Comparison of ENCODE assay signal across 8 cellular contexts in the genomic region with DNA sequence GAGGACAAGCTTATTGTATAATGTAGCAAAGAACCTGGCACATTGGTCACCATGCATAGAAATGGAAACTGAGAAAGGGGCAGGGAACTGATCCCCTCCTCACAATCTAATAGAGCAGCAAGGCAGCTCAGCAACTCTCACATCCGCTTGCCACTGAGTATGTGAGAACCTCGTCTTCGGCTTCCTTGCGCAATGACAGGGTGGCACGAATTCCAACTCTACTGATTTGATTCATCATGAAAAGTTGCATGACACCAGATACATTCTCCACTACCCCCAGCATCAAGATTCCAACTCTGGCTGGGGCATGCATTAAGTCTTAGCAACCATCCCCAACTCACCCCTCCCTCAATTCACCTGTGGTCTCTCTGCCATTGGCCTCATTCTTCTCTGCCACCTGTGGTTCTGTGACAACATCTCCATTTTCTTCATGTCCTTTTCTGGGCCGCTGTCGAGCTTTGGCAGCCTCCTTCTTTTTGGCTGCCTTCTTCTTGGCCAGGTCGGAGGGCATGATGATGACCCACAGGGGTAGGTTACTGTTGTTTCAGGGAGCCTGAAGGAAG. TPM values are rescaled to one million over a fixed set of nuclear protein-coding genes. Genes with fewer than 3 reads are reported as not detected.
A peak's percentile ranks its signal among the peaks of the same experiment; 100 is the strongest.
DNase-seq lines count a peak whose midpoint lies in the region; ATAC-seq and TF ChIP-seq lines count a peak whose summit lies in the region.

No MANE protein-coding gene starts in this region.

- H3K4me3 ChIP-seq in HL-60 (replicated peaks; ENCODE audit: insufficient read depth, low read length) (peak overlapping the region; percentile 86), WERI-Rb-1 (ENCODE audit: low read depth, low read length) (peak overlapping the region; percentile 78), iPS DF 6.9 (ENCODE audit: low read length) (peak overlapping the region; percentile 89; the same call in 1 of the 2 replicates)

- peak overlapping the region; percentile 91 for H3K27ac Mint-ChIP-seq in stimulated activated memory B cell treated with anti-CD40 and anti-IgM and Interleukin-4, amounts not matched to agents 10 μg/mL and 1 μg/mL and 100 μg/mL, for 72 hours

- no peaks in the 10 kb centered on the region for H3K27me3 Mint-ChIP-seq in stimulated activated memory B cell treated with anti-CD40 and anti-IgM and Interleukin-4, amounts not matched to agents 10 μg/mL and 1 μg/mL and 100 μg/mL, for 72 hours

- H3K36me3 Mint-ChIP-seq in stimulated activated memory B cell treated with anti-CD40 and anti-IgM and Interleukin-4, amounts not matched to agents 10 μg/mL and 1 μg/mL and 100 μg/mL, for 72 hours: peaks cover 34% of the 10 kb centered on the region

- ATAC-seq in stimulated activated memory B cell treated with anti-CD40 and anti-IgM and Interleukin-4, amounts not matched to agents 10 μg/mL and 1 μg/mL and 100 μg/mL, for 72 hours: no peak

- no peaks in the 10 kb centered on the region for H3K9me3 ChIP-seq in WERI-Rb-1 (ENCODE audit: severe bottlenecking)
- H3K9me3 ChIP-seq in iPS DF 6.9 (ENCODE audit: control insufficient read depth, insufficient read depth, low read length): no peaks in the 10 kb centered on the region

- DNase-seq in HL-60 (ENCODE audit: low read depth in 1 of 2, low spot score in 1 of 2): peak; percentile 55 to 56
- DNase-seq in WERI-Rb-1: no peak
- DNase-seq in iPS DF 6.9 (ENCODE audit: low read depth, low spot score): no peak
- no peak for DNase-seq in NCI-H748 treated with DMSO at 0.1 percent for 48 hours (lab: John Stamatoyannopoulos, UW)
- DNase-seq in ureter (ENCODE audit: low spot score): no peak
- DNase-seq in stimulated activated CD4-positive, alpha-beta T cell treated with anti-CD3 and anti-CD28 coated beads, Interleukin-4, amount 100 ng/mL, for 24 hours: no peak
- DNase-seq in NK-92 treated with Interleukin-12 subunit alpha and Interleukin-12 subunit beta, amount 100 ng/mL, for 24 hours (lab: John Stamatoyannopoulos, UW): no peak

- no CpG with 5 or more reads among the region's 8 CpGs for WGBS in iPS DF 6.9 (ENCODE audit: insufficient coverage, insufficient read length)

- peaks cover 33% of the 10 kb centered on the region for H3K4me1 Mint-ChIP-seq in stimulated activated memory B cell treated with anti-CD40 and anti-IgM and Interleukin-4, amounts not matched to agents 10 μg/mL and 1 μg/mL and 100 μg/mL, for 72 hours

- no peak for TF ChIP-seq CTCF in HL-60 (IDR thresholded peaks at IDR 0.05; ENCODE audit: insufficient read depth, low read length)
- no peak for TF ChIP-seq CTCF in WERI-Rb-1 (IDR thresholded peaks at IDR 0.05; ENCODE audit: low read depth, low read length)

- H3K27ac ChIP-seq in HL-60 (replicated peaks): no peak overlapping the region
- H3K27ac ChIP-seq in WERI-Rb-1: no peak overlapping the region; the same call in 1 of the 2 replicates
- H3K27ac ChIP-seq in iPS DF 6.9 (ENCODE audit: low read length): no peak overlapping the region

- no peaks in the 10 kb centered on the region for H3K4me1 ChIP-seq in iPS DF 6.9 (ENCODE audit: control insufficient read depth, insufficient read depth, low read length)

- peak overlapping the region; percentile 96 for H3K4me3 Mint-ChIP-seq in stimulated activated memory B cell treated with anti-CD40 and anti-IgM and Interleukin-4, amounts not matched to agents 10 μg/mL and 1 μg/mL and 100 μg/mL, for 72 hours

- no peaks in the 10 kb centered on the region for H3K9me3 Mint-ChIP-seq in stimulated activated memory B cell treated with anti-CD40 and anti-IgM and Interleukin-4, amounts not matched to agents 10 μg/mL and 1 μg/mL and 100 μg/mL, for 72 hours

- peaks cover 42% of the 10 kb centered on the region for H3K36me3 ChIP-seq in WERI-Rb-1
- H3K36me3 ChIP-seq in iPS DF 6.9 (ENCODE audit: control insufficient read depth, insufficient read depth, low read length): peaks cover 20% of the 10 kb centered on the region; the same call in 1 of the 2 replicates

- H3K27me3 ChIP-seq in HL-60 (ENCODE audit: insufficient read depth, poor library complexity, severe bottlenecking) (no peaks in the 10 kb centered on the region), WERI-Rb-1 (ENCODE audit: insufficient read depth, low read depth, severe bottlenecking) (no peaks in the 10 kb centered on the region), iPS DF 6.9 (ENCODE audit: control insufficient read depth, insufficient read depth, low read length) (no peaks in the 10 kb centered on the region)

RNA-seq across cellular contexts. Expression of a gene that starts 1.0 kb away (rescaled TPM):
- total RNA-seq in ureter: 33.9 TPM

RNA-seq across cellular contexts. Expression of a gene that starts 6.3 kb away (rescaled TPM):
- 43.0 TPM for total RNA-seq in ureter

RNA-seq across cellular contexts. Expression of a gene that starts 15.7 kb away (rescaled TPM):
- not detected for total RNA-seq in ureter

RNA-seq across cellular contexts. Expression of a gene that starts 22.5 kb away (rescaled TPM):
- total RNA-seq in ureter: 67.4 TPM

RNA-seq across cellular contexts. Expression of a gene that starts 39.0 kb away (rescaled TPM):
- not detected for total RNA-seq in ureter

Comparison
In these comparisons a context has a peak if more than half of its experiments do, and no peak if none do; other contexts are left out.
1. DNase-seq: peak in HL-60 (2 of 2); none in WERI-Rb-1 (single experiment), iPS DF 6.9 (single experiment), NCI-H748 treated with DMSO at 0.1 percent for 48 hours (single experiment), ureter (single experiment), stimulated activated CD4-positive, alpha-beta T cell treated with anti-CD3 and anti-CD28 coated beads, Interleukin-4, amount 100 ng/mL, for 24 hours (single experiment) and NK-92 treated with Interleukin-12 subunit alpha and Interleukin-12 subunit beta, amount 100 ng/mL, for 24 hours (single experiment).
2. Peak in every context shown above with its lines, with median percentiles within 50 percentile points of each other: H3K4me3 ChIP-seq.